In genomic region chr17:72474740-72475477, GRCh38 we compare ENCODE assay signal across 16 cellular contexts.
DNase-seq lines count a peak whose midpoint lies in the region; ATAC-seq, FAIRE-seq and TF ChIP-seq lines count a peak whose summit lies in the region.
"Had no signal": no experiment of that assay in that cellular context is flagged by ENCODE, and none has a peak within 500 bp of the region (broad histone marks: within the 10 kb centered on the region; RNA-seq: fewer than 3 reads in every experiment).

No MANE protein-coding gene starts in this region.

- H3K27ac ChIP-seq in HepG2 (ENCODE audit: extremely low read length, insufficient read depth, low read length) (no peak overlapping the region), right lobe of liver (no peak overlapping the region), mucosa of rectum (ENCODE audit: low read depth in 2 of 2, low read length in 2 of 2) (peak overlapping the region; percentile 65 to 66)
- H3K27ac ChIP-seq: thoracic aorta had no signal

- H3K36me3 ChIP-seq in HepG2 (replicated peaks in 1 of 2; ENCODE audit: control insufficient read depth in 1 of 2, insufficient read depth in 2 of 2, low read length in 2 of 2) (peaks cover 0 to 2% of the 10 kb centered on the region in 2 experiments; a peak in 3 of 5 replicates), right lobe of liver (no peaks in the 10 kb centered on the region), mucosa of rectum (ENCODE audit: control insufficient read depth in 2 of 2, insufficient read depth in 2 of 2, low read length in 2 of 2) (no peaks in the 10 kb centered on the region), HAP-1 (replicated peaks) (no peaks in the 10 kb centered on the region)
- H3K36me3 ChIP-seq: thoracic aorta had no signal

- no peak for DNase-seq in HepG2 (ENCODE audit: low spot score)
- no peak for DNase-seq in right lobe of liver
- DNase-seq in NCI-H2227 treated with DMSO at 0.1 percent for 48 hours (lab: John Stamatoyannopoulos, UW): no peak
- DNase-seq in glomerular visceral epithelial cell (ENCODE audit: extremely low spot score): no peak
- DNase-seq in pons (ENCODE audit: low spot score): no peak
- no peak for DNase-seq in HAP-1 (ENCODE audit: low spot score in 2 of 2)
- DNase-seq: activated CD4-positive, alpha-beta T cell treated with anti-CD3 and anti-CD28 coated beads, Interleukin-2, amount 10 ng/mL, durations not matched to agents 24 days and 14 days; activated naive CD4-positive, alpha-beta T cell; anterior cingulate cortex; left cardiac atrium; NCI-H2029; NCI-H510A; posterior cingulate gyrus had no signal

- H3K27me3 ChIP-seq in HepG2 (ENCODE audit: control insufficient read depth in 1 of 2, insufficient read depth in 2 of 2, low read length in 2 of 2) (no peaks in the 10 kb centered on the region), right lobe of liver (no peaks in the 10 kb centered on the region), mucosa of rectum (ENCODE audit: control insufficient read depth in 2 of 2, insufficient read depth in 2 of 2, low read length in 2 of 2) (no peaks in the 10 kb centered on the region), HAP-1 (ENCODE audit: low read depth) (no peaks in the 10 kb centered on the region)

- H3K9me3 ChIP-seq in HepG2 (ENCODE audit: low read length) (no peaks in the 10 kb centered on the region), right lobe of liver (no peaks in the 10 kb centered on the region), mucosa of rectum (ENCODE audit: control insufficient read depth in 2 of 2, low read length in 2 of 2) (no peaks in the 10 kb centered on the region), HAP-1 (no peaks in the 10 kb centered on the region)

- no peak overlapping the region for H3K9ac ChIP-seq in HepG2 (ENCODE audit: insufficient read depth, low read depth, low read length)
- H3K9ac ChIP-seq in mucosa of rectum (ENCODE audit: low read depth in 1 of 2, low read length in 2 of 2): peak overlapping the region in 1 of 2 donors; percentile 40

- 93% methylated on average over 5 of the region's 5 CpGs for WGBS in HepG2 (ENCODE audit: low lambda C conversion rate)
- WGBS in right lobe of liver (ENCODE audit: insufficient coverage, low coverage, low lambda C conversion rate, missing lambda C conversion rate): 64% methylated on average over 5 of the region's 5 CpGs

- FAIRE-seq in HepG2 (lab: Jason Lieb, UNC): no peak

- TF ChIP-seq POLR2A in HepG2 (IDR thresholded peaks at IDR 0.05; ENCODE audit: insufficient read depth in 1 of 2, low read depth in 2 of 2, low read length in 2 of 2) (no peak), right lobe of liver (IDR thresholded peaks at IDR 0.05) (no peak)

- CTCF ChIA-PET in HepG2 (lab: Yijun Ruan, JAX; ENCODE audit: low intra/inter-chr PET ratio, low total read pairs): no interaction called here

- peaks cover 90% of the 10 kb centered on the region for H3K79me2 ChIP-seq in HepG2 (ENCODE audit: insufficient read depth, low read length)

- no peak for TF ChIP-seq RAD21 in HepG2 (CRISPR knock-in tag; IDR thresholded peaks at IDR 0.05)

- in situ Hi-C loops in HepG2 (cut with HindIII; ENCODE audit: extremely low pct_ligation_motif_present, low pct_unique_long_range_greater_than_20kb): no loop called here
- in situ Hi-C loops in HAP-1 (cut with MboI; ENCODE audit: low sequenced_read_pairs): no loop called here

- intact Hi-C loops in HepG2 (cut with micrococcal nuclease; ENCODE audit: unreplicated experiment): no loop called here
- intact Hi-C loops in right lobe of liver (cut with DNase I): no loop called here

- no TSS peak for BruUV-seq in HepG2 (replicated peaks; lab: Mats Ljungman, UMichigan)

- no peak overlapping the region for H3K4me3 ChIP-seq in HepG2 (replicated peaks in 1 of 3; ENCODE audit: insufficient read depth in 1 of 3, low read depth in 2 of 3, low read length in 3 of 3)
- H3K4me3 ChIP-seq in right lobe of liver: no peak overlapping the region
- H3K4me3 ChIP-seq in mucosa of rectum (ENCODE audit: low read length in 2 of 2): no peak overlapping the region
- H3K4me3 ChIP-seq in HAP-1: no peak overlapping the region
- H3K4me3 ChIP-seq: thoracic aorta had no signal

- no peaks in the 10 kb centered on the region for H4K20me1 ChIP-seq in HepG2 (ENCODE audit: insufficient read depth, low read length)

- POLR2A ChIA-PET in HepG2 (lab: Yijun Ruan, JAX): interaction anchor here (1.0 to 1.4 kb wide), 3 partner anchors 9 to 351 kb away, joined by 3 to 4 read pairs (median 4); no protein-coding TSS in a partner anchor

- ATAC-seq in HepG2 (no peak), right lobe of liver (no peak), esophagus mucosa (peak; percentile 75)
- ATAC-seq: left cardiac atrium had no signal

- TF ChIP-seq EP300 in HepG2 (IDR thresholded peaks at IDR 0.05; ENCODE audit: low read depth in 2 of 2, low read length in 2 of 2) (no peak), HepG2 (CRISPR knock-in tag; IDR thresholded peaks at IDR 0.05; ENCODE audit: borderline replicate concordance) (no peak)

- H3K4me1 ChIP-seq in HepG2 (ENCODE audit: insufficient read depth, low read length) (peaks cover 87% of the 10 kb centered on the region), right lobe of liver (no peaks in the 10 kb centered on the region), mucosa of rectum (ENCODE audit: control insufficient read depth in 2 of 2, insufficient read depth in 2 of 2, low read length in 2 of 2) (peaks cover 28 to 55% of the 10 kb centered on the region in 2 donors), HAP-1 (no peaks in the 10 kb centered on the region)

- H3K4me2 ChIP-seq in HepG2 (ENCODE audit: low read depth, low read length): no peak overlapping the region

- TF ChIP-seq CTCF in HepG2 (CRISPR knock-in tag; IDR thresholded peaks at IDR 0.05) (no peak), right lobe of liver (IDR thresholded peaks at IDR 0.05) (no peak)

- H2AFZ ChIP-seq in HepG2 (ENCODE audit: low read length): no peak overlapping the region

TF ChIP-seq in HepG2, 621 proteins besides CTCF, POLR2A, EP300 and RAD21 (continues in another document):
- TF ChIP-seq TRIM24 (CRISPR knock-in tag; IDR thresholded peaks at IDR 0.05) (no peak), ETS1 (CRISPR knock-in tag; IDR thresholded peaks at IDR 0.05) (no peak), ZNF550 (CRISPR knock-in tag; IDR thresholded peaks at IDR 0.05; ENCODE audit: borderline replicate concordance) (no peak), AFF4 (CRISPR knock-in tag; IDR thresholded peaks at IDR 0.05) (no peak), NFKBIZ (CRISPR knock-in tag; IDR thresholded peaks at IDR 0.05) (no peak), ZNF362 (CRISPR knock-in tag; IDR thresholded peaks at IDR 0.05; ENCODE audit: borderline replicate concordance) (peak; percentile 22; the same call in 1 of the 2 replicates), FOXA1 (IDR thresholded peaks at IDR 0.05) (no peak), FOXA1 (CRISPR knock-in tag; IDR thresholded peaks at IDR 0.05) (no peak)

Comparison
In these comparisons a context has a peak if more than half of its experiments do, and no peak if none do; other contexts are left out.
1. H3K27ac ChIP-seq: peak in mucosa of rectum (2 of 2); none in HepG2 (single experiment) and right lobe of liver (0 of 3).